Comparison of ENCODE assay signal across 14 cellular contexts in genomic region chr2:43745457-43745856, GRCh38. TPM values are rescaled to one million over a fixed set of nuclear protein-coding genes. Genes with fewer than 3 reads are reported as not detected.
DNase-seq lines count a peak whose midpoint lies in the region; ATAC-seq, FAIRE-seq and TF ChIP-seq lines count a peak whose summit lies in the region.
"Had no signal": no experiment of that assay in that cellular context is flagged by ENCODE, and none has a peak within 500 bp of the region (broad histone marks: within the 10 kb centered on the region; RNA-seq: fewer than 3 reads in every experiment).

No MANE protein-coding gene starts in this region.

- TF ChIP-seq POLR2A in gastroesophageal sphincter (IDR thresholded peaks at IDR 0.05) = no peak

- intact Hi-C loops in ascending aorta (cut with DNase I) = no loop called here
- intact Hi-C loops in pancreas (cut with DNase I) = no loop called here

- no peaks in the 10 kb centered on the region for H3K27me3 ChIP-seq in BJ (ENCODE audit: control insufficient read depth, insufficient read depth, low read length)
- H3K27me3 ChIP-seq in ascending aorta = no peaks in the 10 kb centered on the region
- H3K27me3 ChIP-seq in gastroesophageal sphincter = no peaks in the 10 kb centered on the region
- no peaks in the 10 kb centered on the region for H3K27me3 ChIP-seq in pancreas

- H3K36me3 ChIP-seq in BJ (ENCODE audit: control insufficient read depth, insufficient read depth, low read length) (no peaks in the 10 kb centered on the region), ascending aorta (no peaks in the 10 kb centered on the region), gastroesophageal sphincter (peaks cover 0 to 22% of the 10 kb centered on the region in 2 donors), pancreas (no peaks in the 10 kb centered on the region)

- 21 to 24% methylated on average over 3 of the region's 3 CpGs for WGBS in gastroesophageal sphincter (ENCODE audit: low coverage in 1 of 2), 2 donors
- WGBS in pancreas, 2 donors = 57 to 70% methylated on average over 3 of the region's 3 CpGs

- H3K27ac ChIP-seq in ascending aorta (peak overlapping the region; percentile 57 to 61), gastroesophageal sphincter (peak overlapping the region; percentile 37 to 76 (median 64)), pancreas (peak overlapping the region in 2 of 4 donors; percentile 30 to 53)
- H3K27ac ChIP-seq: parathyroid adenoma had no signal

- FAIRE-seq in pancreas (lab: Jason Lieb, UNC) = no peak

- no peak for TF ChIP-seq EP300 in gastroesophageal sphincter (IDR thresholded peaks at IDR 0.05)

- DNase-seq in BJ (ENCODE audit: low read depth) (peak; percentile 44), ascending aorta (ENCODE audit: low spot score in 2 of 2) (no peak), pancreas (no peak), NCI-H1694 (lab: John Stamatoyannopoulos, UW) (no peak)
- DNase-seq in activated CD8-positive, alpha-beta memory T cell treated with anti-CD3 and anti-CD28 coated beads, Interleukin-2, amount 50 U/mL, for 4 hours = no peak
- DNase-seq in activated naive CD4-positive, alpha-beta T cell (lab: John Stamatoyannopoulos, UW) = no peak
- DNase-seq: CD4-positive, CD25-positive, alpha-beta regulatory T cell; GF-D8; mesendoderm; MV-4-11; NCI-H2171 treated with DMSO at 0.1 percent for 48 hours had no signal

- ATAC-seq in gastroesophageal sphincter = no peak
- ATAC-seq in pancreas = peak in 3 of 4 donors; percentile 25 to 49 (median 44)
- no peak for ATAC-seq in HG02840 (IDR thresholded peaks at IDR 0.05; ENCODE audit: low FRiP score, unreplicated experiment)

- H3K9me3 ChIP-seq in ascending aorta (no peaks in the 10 kb centered on the region), gastroesophageal sphincter (no peaks in the 10 kb centered on the region), pancreas (no peaks in the 10 kb centered on the region)

- POLR2A ChIA-PET in BJ (lab: Charles Lee) = no interaction called here

- H3K4me1 ChIP-seq in ascending aorta (peaks cover 2 to 18% of the 10 kb centered on the region in 2 donors), gastroesophageal sphincter (peaks cover 4 to 32% (median 8%) of the 10 kb centered on the region in 3 donors), pancreas (peaks cover 0 to 3% (median 0%) of the 10 kb centered on the region in 3 donors)
- H3K4me1 ChIP-seq: parathyroid adenoma had no signal

- TF ChIP-seq CTCF in BJ (IDR thresholded peaks at IDR 0.05; ENCODE audit: insufficient read depth, low read depth, low read length) (no peak), ascending aorta (IDR thresholded peaks at IDR 0.05) (no peak), gastroesophageal sphincter (IDR thresholded peaks at IDR 0.05) (no peak), pancreas (IDR thresholded peaks at IDR 0.05) (no peak)

- CTCF ChIA-PET in BJ (lab: Yijun Ruan, JAX) = no interaction called here

- H3K4me3 ChIP-seq in BJ (ENCODE audit: low read depth, low read length) (no peak overlapping the region), ascending aorta (no peak overlapping the region), gastroesophageal sphincter (no peak overlapping the region), pancreas (no peak overlapping the region)

RNA-seq across cellular contexts. Expression of gene DYNC2LI1, which starts 28.4 kb away (rescaled TPM):
- polyA plus RNA-seq in BJ (2011; rRNA removed) (7.2 and 15.3 TPM in 2 replicates), pancreas (10 to 100 TPM in 1 of 2 donors, 1 to 10 TPM in 1; 8.9 to 22.7 TPM)
- 2.6 and 2.8 TPM in 2 replicates for polyA minus RNA-seq in BJ (2011; rRNA and poly(A)+ RNA removed)
- total RNA-seq in ascending aorta (2.9 TPM), gastroesophageal sphincter (10 to 100 TPM; 18.5 to 32.2 (median 26.1) TPM), pancreas (10 to 100 TPM in 1 of 6 donors, 1 to 10 TPM in 5; 3.8 to 12.0 (median 9.3) TPM)

Comparison
In these comparisons a context has a peak if more than half of its experiments do, and no peak if none do; other contexts are left out.
1. ATAC-seq: peak in pancreas (3 of 4); none in gastroesophageal sphincter (single experiment) and HG02840 (single experiment).